In the genomic region with DNA sequence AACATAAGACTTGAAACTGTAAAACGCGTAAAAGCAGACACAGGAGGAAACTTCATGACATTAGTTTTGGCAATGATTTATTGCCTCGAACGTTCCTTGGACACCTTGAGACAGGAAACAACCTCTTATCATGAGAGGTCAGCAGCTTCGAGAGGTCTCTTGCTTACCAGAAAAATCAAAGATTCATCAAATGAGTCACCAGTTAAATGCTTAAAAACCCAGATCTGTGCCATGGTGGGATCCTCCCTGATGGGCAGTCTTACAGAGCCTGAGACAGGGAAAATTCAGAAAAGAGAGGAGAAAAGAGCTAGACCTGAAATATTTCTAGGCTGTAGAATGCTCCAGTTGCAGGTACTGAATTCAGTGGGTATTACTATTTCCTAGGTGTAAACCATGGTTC, we compare ENCODE assay signal across 7 cellular contexts.
"Had no signal": no experiment of that assay in that cellular context is flagged by ENCODE, and none has a peak within 500 bp of the region (broad histone marks: within the 10 kb centered on the region; RNA-seq: fewer than 3 reads in every experiment).

No MANE protein-coding gene starts in this region.

- H3K27ac Mint-ChIP-seq: HFFc6 had no signal

- ATAC-seq: HCT116 had no signal

- H3K27ac ChIP-seq: GM23248 had no signal

- H3K4me3 ChIP-seq: GM23248, HAP-1 had no signal

- DNase-seq: GM23248, GOT3, H7, HFFc6, IMR-90 had no signal

- H3K9me3 ChIP-seq: HAP-1 had no signal

- H3K4me1 ChIP-seq: HAP-1 had no signal

- H3K36me3 ChIP-seq: HAP-1 had no signal

- H3K4me3 Mint-ChIP-seq: HFFc6 had no signal
